8 cellular contexts compared by ENCODE assay signal in the genomic region with DNA sequence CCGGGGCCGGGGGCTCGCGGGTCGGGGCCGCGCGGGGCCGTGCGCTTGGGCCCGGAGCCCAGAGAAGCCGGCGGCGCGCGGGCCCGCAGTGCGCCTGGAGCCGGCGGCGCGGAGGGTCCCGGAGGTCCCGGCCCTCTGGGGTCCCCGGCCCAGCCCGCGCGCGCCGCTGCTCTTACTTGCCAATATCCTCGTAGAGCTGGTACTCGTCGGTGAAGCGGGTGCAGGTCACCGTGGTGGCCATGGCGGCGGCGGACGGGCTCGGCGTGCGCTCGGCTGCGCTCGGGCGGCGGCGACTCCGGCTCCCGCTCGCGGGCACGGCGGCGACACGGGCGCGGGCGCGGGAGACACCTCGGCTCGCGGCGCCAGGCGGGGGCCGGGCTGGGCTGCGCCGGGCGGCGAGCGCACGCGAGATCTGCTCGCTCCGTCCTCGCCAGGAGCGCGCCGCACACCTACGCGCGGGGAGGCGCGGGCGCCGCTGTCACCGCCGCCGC. TPM values are rescaled to one million over a fixed set of nuclear protein-coding genes. Genes with fewer than 3 reads are reported as not detected.
A peak's percentile ranks its signal among the peaks of the same experiment; 100 is the strongest.
DNase-seq lines count a peak whose midpoint lies in the region; ATAC-seq lines count a peak whose summit lies in the region.

A gene (minus strand): TSS at position 414 of the 491 bp plus-strand sequence. CDS start 173 bp downstream, at position 241.

- in situ Hi-C loops in T47D (cut with HindIII; ENCODE audit: low pct_unique_long_range_greater_than_20kb, low sequenced_read_pairs), result no loop called here

- intact Hi-C loops in aorta (cut with DNase I), result no loop called here

- H3K27ac ChIP-seq in aorta (ENCODE audit: low read depth in 1 of 2, low read length in 2 of 2), result no peak within 1 kb of the TSS
- no peak within 1 kb of the TSS for H3K27ac ChIP-seq in SJCRH30

- H3K4me1 ChIP-seq in aorta (ENCODE audit: control insufficient read depth in 1 of 2, insufficient read depth in 2 of 2, low read length in 2 of 2), result no peaks in the 10 kb centered on the region
- no peaks in the 10 kb centered on the region for H3K4me1 ChIP-seq in SJCRH30

- no peak within 1 kb of the TSS for H3K27ac Mint-ChIP-seq in memory B cell

- peaks cover 3% of the 10 kb centered on the region for H3K9me3 Mint-ChIP-seq in memory B cell

- H3K27me3 ChIP-seq in aorta (ENCODE audit: control insufficient read depth in 1 of 2, insufficient read depth in 2 of 2, low read length in 1 of 2) (no peaks in the 10 kb centered on the region), SJCRH30 (peaks cover 3% of the 10 kb centered on the region; the same call in 1 of the 2 replicates)

- no peaks in the 10 kb centered on the region for H3K36me3 Mint-ChIP-seq in memory B cell

- peaks cover 16% of the 10 kb centered on the region for H3K4me1 Mint-ChIP-seq in memory B cell

- peak; percentile 19 for DNase-seq in stimulated activated CD4-positive, alpha-beta T cell treated with anti-CD3 and anti-CD28 coated beads, Interleukin-1b, Interleukin-23, amount 100 ng/mL, for 48 hours
- no peak for DNase-seq in stimulated activated CD4-positive, alpha-beta T cell treated with anti-CD3 and anti-CD28 coated beads, Interleukin-2, amount 100 ng/mL, for 48 hours
- peak; percentile 45 to 60 for DNase-seq in T47D (ENCODE audit: low read depth in 1 of 2, low spot score in 1 of 2)
- DNase-seq in memory B cell (ENCODE audit: low spot score in 2 of 2), result no peak
- DNase-seq in aorta, result no peak
- DNase-seq in SJCRH30, result no peak

- H3K36me3 ChIP-seq in aorta (ENCODE audit: control insufficient read depth in 1 of 2, insufficient read depth in 2 of 2, low read length in 1 of 2), result no peaks in the 10 kb centered on the region
- no peaks in the 10 kb centered on the region for H3K36me3 ChIP-seq in SJCRH30

- H3K4me3 ChIP-seq in aorta (ENCODE audit: low read length in 2 of 2), result peak within 1 kb of the TSS; percentile 36 to 58
- no peak within 1 kb of the TSS for H3K4me3 ChIP-seq in SJCRH30

- H3K9me3 ChIP-seq in aorta (ENCODE audit: control insufficient read depth, low read length) (no peaks in the 10 kb centered on the region), SJCRH30 (replicated peaks) (no peaks in the 10 kb centered on the region)

- peak; percentile 55 for ATAC-seq in memory B cell (ENCODE audit: low read depth)
- ATAC-seq in aorta (ENCODE audit: low FRiP score), result no peak
- ATAC-seq in GM21423 (IDR thresholded peaks at IDR 0.05; ENCODE audit: unreplicated experiment), result no peak
- ATAC-seq in GM21786 (IDR thresholded peaks at IDR 0.05; ENCODE audit: unreplicated experiment), result no peak

- peaks cover 31% of the 10 kb centered on the region for H3K27me3 Mint-ChIP-seq in memory B cell

- 1% methylated on average over 33 to 89 of the region's 89 CpGs for WGBS in aorta, 2 donors

- H3K4me3 Mint-ChIP-seq in memory B cell, result peak within 1 kb of the TSS; percentile 85

RNA-seq across cellular contexts. Expression of the gene that starts here (rescaled TPM):
- 1 to 10 TPM; 2.4 to 4.4 TPM for total RNA-seq in aorta
- 10 to 100 TPM in 1 of 2 donors, not detected in 1; 12.8 TPM for polyA plus RNA-seq in aorta
- total RNA-seq in SJCRH30 (2014; rRNA removed; shearing (Covaris generic)), result 0.84 and 2.4 TPM in 2 replicates

Comparison
In these comparisons a context has a peak if more than half of its experiments do, and no peak if none do; other contexts are left out.
1. DNase-seq: peak in stimulated activated CD4-positive, alpha-beta T cell treated with anti-CD3 and anti-CD28 coated beads, Interleukin-1b, Interleukin-23, amount 100 ng/mL, for 48 hours (single experiment) and T47D (2 of 2); none in stimulated activated CD4-positive, alpha-beta T cell treated with anti-CD3 and anti-CD28 coated beads, Interleukin-2, amount 100 ng/mL, for 48 hours (0 of 2), memory B cell (0 of 2), aorta (0 of 2) and SJCRH30 (0 of 2).